10 cellular contexts compared by ENCODE assay signal in genomic region chr7:154832557-154833138, GRCh38.
DNase-seq lines count a peak whose midpoint lies in the region; ATAC-seq and TF ChIP-seq lines count a peak whose summit lies in the region.
"Had no signal": no experiment of that assay in that cellular context is flagged by ENCODE, and none has a peak within 500 bp of the region (broad histone marks: within the 10 kb centered on the region; RNA-seq: fewer than 3 reads in every experiment).

No MANE protein-coding gene starts in this region.

- H3K27ac ChIP-seq in endodermal cell (ENCODE audit: low read depth, low read length) (no peak overlapping the region), transverse colon (no peak overlapping the region)

- WGBS in endodermal cell (ENCODE audit: insufficient coverage in 1 of 2, insufficient read length in 1 of 2), 2 experiments = 70 to 78% methylated on average over 9 to 12 of the region's 12 CpGs
- WGBS in transverse colon (ENCODE audit: low coverage in 1 of 2), 2 donors = 57 to 80% methylated on average over 1 to 12 of the region's 12 CpGs

- no peak overlapping the region for H3K9ac ChIP-seq in endodermal cell (ENCODE audit: extremely low read depth, low read length, poor library complexity, severe bottlenecking)

- TF ChIP-seq POLR2A in transverse colon (IDR thresholded peaks at IDR 0.05) = no peak

- TF ChIP-seq CTCF in activated CD8-positive, alpha-beta T cell treated with anti-CD3 and anti-CD28 coated beads for 36 hours (IDR thresholded peaks at IDR 0.05) = no peak
- TF ChIP-seq CTCF in endodermal cell (conservative IDR thresholded peaks at IDR 0.05) (peak; percentile 78), transverse colon (IDR thresholded peaks at IDR 0.05) (peak; percentile 22 to 59 (median 44))

- H3K27ac Mint-ChIP-seq in activated CD8-positive, alpha-beta T cell treated with anti-CD3 and anti-CD28 coated beads for 36 hours = no peak overlapping the region
- H3K27ac Mint-ChIP-seq in activated CD8-positive, alpha-beta T cell treated with anti-CD3 and anti-CD28 coated beads, Interleukin-2, amount 10 ng/mL, durations not matched to agents 7 days and 5 days = no peak overlapping the region
- H3K27ac Mint-ChIP-seq in endodermal cell = no peak overlapping the region
- H3K27ac Mint-ChIP-seq: activated T-cell treated with anti-CD3 and anti-CD28 coated beads, Interleukin-2, amount 50 U/mL, for 24 hours had no signal

- CTCF ChIA-PET in activated CD8-positive, alpha-beta T cell treated with anti-CD3 and anti-CD28 coated beads for 36 hours (lab: Charles Lee) = interaction anchor here (1.6 kb wide), 1 partner anchor 13 kb away, joined by 4 read pairs; no protein-coding TSS in a partner anchor
- CTCF ChIA-PET in activated CD8-positive, alpha-beta T cell treated with anti-CD3 and anti-CD28 coated beads, Interleukin-2, amount 10 ng/mL, durations not matched to agents 7 days and 5 days (lab: Charles Lee) = no interaction called here

- no peaks in the 10 kb centered on the region for H3K4me1 ChIP-seq in endodermal cell (ENCODE audit: control insufficient read depth, insufficient read depth, low read length)
- H3K4me1 ChIP-seq in transverse colon = no peaks in the 10 kb centered on the region
- H3K4me1 ChIP-seq: HAP-1 had no signal

- H3K9me3 ChIP-seq in endodermal cell (ENCODE audit: control insufficient read depth, low read length) (no peaks in the 10 kb centered on the region), transverse colon (no peaks in the 10 kb centered on the region)
- H3K9me3 ChIP-seq: HAP-1 had no signal

- intact Hi-C loops in activated CD8-positive, alpha-beta T cell treated with anti-CD3 and anti-CD28 coated beads for 36 hours (cut with micrococcal nuclease) = no loop called here
- intact Hi-C loops in transverse colon (cut with DNase I; ENCODE audit: low total_unique reads) = no loop called here

- H3K4me3 ChIP-seq in endodermal cell (ENCODE audit: low read length) (no peak overlapping the region), transverse colon (no peak overlapping the region)
- H3K4me3 ChIP-seq: HAP-1 had no signal

- H3K36me3 Mint-ChIP-seq in activated CD8-positive, alpha-beta T cell treated with anti-CD3 and anti-CD28 coated beads for 36 hours (ENCODE audit: low read depth) = no peaks in the 10 kb centered on the region
- H3K36me3 Mint-ChIP-seq in activated CD8-positive, alpha-beta T cell treated with anti-CD3 and anti-CD28 coated beads, Interleukin-2, amount 10 ng/mL, durations not matched to agents 7 days and 5 days (ENCODE audit: low read depth) = no peaks in the 10 kb centered on the region
- no peaks in the 10 kb centered on the region for H3K36me3 Mint-ChIP-seq in endodermal cell (ENCODE audit: low read depth)

- H3K36me3 ChIP-seq in endodermal cell (ENCODE audit: control insufficient read depth, insufficient read depth, low read length) (no peaks in the 10 kb centered on the region), transverse colon (no peaks in the 10 kb centered on the region)
- H3K36me3 ChIP-seq: HAP-1 had no signal

- POLR2A ChIA-PET in activated CD8-positive, alpha-beta T cell treated with anti-CD3 and anti-CD28 coated beads for 36 hours (lab: Charles Lee) = no interaction called here
- POLR2A ChIA-PET in activated CD8-positive, alpha-beta T cell treated with anti-CD3 and anti-CD28 coated beads, Interleukin-2, amount 10 ng/mL, durations not matched to agents 7 days and 5 days (lab: Charles Lee) = no interaction called here

- ATAC-seq in activated CD8-positive, alpha-beta T cell treated with anti-CD3 and anti-CD28 coated beads for 36 hours = no peak
- ATAC-seq in activated CD8-positive, alpha-beta T cell treated with anti-CD3 and anti-CD28 coated beads, Interleukin-2, amount 10 ng/mL, durations not matched to agents 7 days and 5 days = no peak
- no peak for ATAC-seq in GM21390 (IDR thresholded peaks at IDR 0.05; ENCODE audit: unreplicated experiment)

- H3K27me3 ChIP-seq in endodermal cell (ENCODE audit: control insufficient read depth, insufficient read depth, low read length, poor library complexity, severe bottlenecking) (no peaks in the 10 kb centered on the region), transverse colon (no peaks in the 10 kb centered on the region)

- peaks cover 1% of the 10 kb centered on the region for H3K27me3 Mint-ChIP-seq in activated CD8-positive, alpha-beta T cell treated with anti-CD3 and anti-CD28 coated beads for 36 hours
- peaks cover 4% of the 10 kb centered on the region for H3K27me3 Mint-ChIP-seq in activated CD8-positive, alpha-beta T cell treated with anti-CD3 and anti-CD28 coated beads, Interleukin-2, amount 10 ng/mL, durations not matched to agents 7 days and 5 days (ENCODE audit: low read depth)
- H3K27me3 Mint-ChIP-seq in endodermal cell (ENCODE audit: insufficient read depth) = peaks cover 12% of the 10 kb centered on the region

- no peak overlapping the region for H3K4me3 Mint-ChIP-seq in activated CD8-positive, alpha-beta T cell treated with anti-CD3 and anti-CD28 coated beads for 36 hours
- H3K4me3 Mint-ChIP-seq in activated CD8-positive, alpha-beta T cell treated with anti-CD3 and anti-CD28 coated beads, Interleukin-2, amount 10 ng/mL, durations not matched to agents 7 days and 5 days = no peak overlapping the region
- H3K4me3 Mint-ChIP-seq in endodermal cell = no peak overlapping the region
- H3K4me3 Mint-ChIP-seq: activated T-cell treated with anti-CD3 and anti-CD28 coated beads, Interleukin-2, amount 50 U/mL, for 24 hours had no signal

- no peaks in the 10 kb centered on the region for H3K9me3 Mint-ChIP-seq in activated CD8-positive, alpha-beta T cell treated with anti-CD3 and anti-CD28 coated beads for 36 hours
- H3K9me3 Mint-ChIP-seq in activated CD8-positive, alpha-beta T cell treated with anti-CD3 and anti-CD28 coated beads, Interleukin-2, amount 10 ng/mL, durations not matched to agents 7 days and 5 days (ENCODE audit: insufficient read depth) = no peaks in the 10 kb centered on the region
- no peaks in the 10 kb centered on the region for H3K9me3 Mint-ChIP-seq in endodermal cell
- H3K9me3 Mint-ChIP-seq: activated T-cell treated with anti-CD3 and anti-CD28 coated beads, Interleukin-2, amount 50 U/mL, for 24 hours had no signal

- in situ Hi-C loops in transverse colon (cut with MboI; ENCODE audit: low pct_ligation_motif_present in 1 of 4, low pct_unique_long_range_greater_than_20kb in 1 of 4, low sequenced_read_pairs in 3 of 4) = loop anchor here in 1 of 4 donors (25.0 kb wide), 1 partner anchor 130 kb away; no protein-coding TSS in a partner anchor

- TF ChIP-seq EP300 in transverse colon (IDR thresholded peaks at IDR 0.05; ENCODE audit: low read depth) = no peak

- DNase-seq in activated CD8-positive, alpha-beta T cell treated with anti-CD3 and anti-CD28 coated beads for 36 hours = peak; percentile 5
- no peak for DNase-seq in activated CD8-positive, alpha-beta T cell treated with anti-CD3 and anti-CD28 coated beads, Interleukin-2, amount 10 ng/mL, durations not matched to agents 7 days and 5 days
- DNase-seq in NCI-H146 (lab: John Stamatoyannopoulos, UW) (peak; percentile 16), endodermal cell (peak; percentile 80), transverse colon (peak; percentile 46), NCI-H510A (lab: John Stamatoyannopoulos, UW) (no peak), GOT3 (lab: John Stamatoyannopoulos, UW) (no peak)
- DNase-seq: activated T-cell treated with anti-CD3 and anti-CD28 coated beads, Interleukin-2, amount 50 U/mL, for 24 hours had no signal

- no peaks in the 10 kb centered on the region for H3K4me1 Mint-ChIP-seq in activated CD8-positive, alpha-beta T cell treated with anti-CD3 and anti-CD28 coated beads for 36 hours (ENCODE audit: low read depth)
- no peaks in the 10 kb centered on the region for H3K4me1 Mint-ChIP-seq in activated CD8-positive, alpha-beta T cell treated with anti-CD3 and anti-CD28 coated beads, Interleukin-2, amount 10 ng/mL, durations not matched to agents 7 days and 5 days (ENCODE audit: low read depth)
- H3K4me1 Mint-ChIP-seq in endodermal cell = peaks cover 15% of the 10 kb centered on the region

Comparison
In these comparisons a context has a peak if more than half of its experiments do, and no peak if none do; other contexts are left out.
1. DNase-seq: peak in activated CD8-positive, alpha-beta T cell treated with anti-CD3 and anti-CD28 coated beads for 36 hours (single experiment), NCI-H146 (single experiment), endodermal cell (single experiment) and transverse colon (single experiment); none in activated CD8-positive, alpha-beta T cell treated with anti-CD3 and anti-CD28 coated beads, Interleukin-2, amount 10 ng/mL, durations not matched to agents 7 days and 5 days (single experiment), NCI-H510A (single experiment) and GOT3 (single experiment).